In genomic region chr15:89947338-89947829, GRCh38 we compare ENCODE assay signal across 25 cellular contexts. TPM values are rescaled to one million over a fixed set of nuclear protein-coding genes. Genes with fewer than 3 reads are reported as not detected.
"Had no signal": no experiment of that assay in that cellular context is flagged by ENCODE, and none has a peak within 500 bp of the region (broad histone marks: within the 10 kb centered on the region; RNA-seq: fewer than 3 reads in every experiment).

No MANE protein-coding gene starts in this region.

- H3K9me3 ChIP-seq: sigmoid colon, testis, upper lobe of left lung had no signal

- H3K4me3 Mint-ChIP-seq: activated CD4-positive, alpha-beta T cell treated with anti-CD3 and anti-CD28 coated beads, Interleukin-2, amount 10 ng/mL, durations not matched to agents 7 days and 5 days; activated CD8-positive, alpha-beta T cell treated with anti-CD3 and anti-CD28 coated beads, Interleukin-2, amount 10 ng/mL, durations not matched to agents 7 days and 5 days; activated naive CD8-positive, alpha-beta T cell treated with anti-CD3 and anti-CD28 coated beads, Interleukin-2, amount 50 U/mL, for 24 hours; activated T-helper 1 cell treated with anti-CD3 and anti-CD28 coated beads, Interleukin-12 subunit alpha, Interleukin-12 subunit beta, Interleukin-2, Interleukin-4 antibody, amounts not matched to agents 30 ng/mL and 10 ng/mL and 1 ng/mL, durations not matched to agents 14 hours and 24 hours and 36 hours; naive thymus-derived CD8-positive, alpha-beta T cell; neural progenitor cell; stimulated activated naive B cell treated with anti-CD40 and anti-IgM and Interleukin-4, amounts not matched to agents 10 μg/mL and 1 μg/mL and 100 μg/mL, for 72 hours had no signal

- ATAC-seq: activated CD8-positive, alpha-beta T cell treated with anti-CD3 and anti-CD28 coated beads, Interleukin-2, amount 10 ng/mL, durations not matched to agents 7 days and 5 days; activated naive CD8-positive, alpha-beta T cell treated with anti-CD3 and anti-CD28 coated beads, Interleukin-2, amount 50 U/mL, for 24 hours; heart right ventricle; left lobe of liver; naive thymus-derived CD8-positive, alpha-beta T cell; stimulated activated naive B cell treated with anti-CD40 and anti-IgM and Interleukin-4, amounts not matched to agents 10 μg/mL and 1 μg/mL and 100 μg/mL, for 72 hours had no signal

- H3K27ac Mint-ChIP-seq: activated CD4-positive, alpha-beta T cell treated with anti-CD3 and anti-CD28 coated beads, Interleukin-2, amount 10 ng/mL, durations not matched to agents 7 days and 5 days; activated CD8-positive, alpha-beta T cell treated with anti-CD3 and anti-CD28 coated beads, Interleukin-2, amount 10 ng/mL, durations not matched to agents 7 days and 5 days; activated naive CD8-positive, alpha-beta T cell treated with anti-CD3 and anti-CD28 coated beads, Interleukin-2, amount 50 U/mL, for 24 hours; activated T-helper 1 cell treated with anti-CD3 and anti-CD28 coated beads, Interleukin-12 subunit alpha, Interleukin-12 subunit beta, Interleukin-2, Interleukin-4 antibody, amounts not matched to agents 30 ng/mL and 10 ng/mL and 1 ng/mL, durations not matched to agents 14 hours and 24 hours and 36 hours; neural progenitor cell; progenitor cell of endocrine pancreas; stimulated activated naive B cell treated with anti-CD40 and anti-IgM and Interleukin-4, amounts not matched to agents 10 μg/mL and 1 μg/mL and 100 μg/mL, for 72 hours had no signal

- H3K4me2 ChIP-seq: neural progenitor cell had no signal

- H3K36me3 Mint-ChIP-seq: naive thymus-derived CD8-positive, alpha-beta T cell; neural progenitor cell; stimulated activated naive B cell treated with anti-CD40 and anti-IgM and Interleukin-4, amounts not matched to agents 10 μg/mL and 1 μg/mL and 100 μg/mL, for 72 hours had no signal

- H3K9ac ChIP-seq: neural progenitor cell had no signal

- DNase-seq: activated CD4-positive, alpha-beta T cell treated with anti-CD3 and anti-CD28 coated beads, Interleukin-2, amount 10 ng/mL, durations not matched to agents 7 days and 5 days; activated CD4-positive, CD25-positive, alpha-beta regulatory T cell treated with anti-CD3 and anti-CD28 coated beads, Interleukin-2, amount 50 U/mL, for 72 hours; activated CD8-positive, alpha-beta T cell treated with anti-CD3 and anti-CD28 coated beads, Interleukin-2, amount 10 ng/mL, durations not matched to agents 7 days and 5 days; activated gamma-delta T cell; activated naive CD4-positive, alpha-beta T cell treated with anti-CD3 and anti-CD28 coated beads, Interleukin-2, amount 50 U/mL, for 16 hours; activated naive CD8-positive, alpha-beta T cell treated with anti-CD3 and anti-CD28 coated beads, Interleukin-2, amount 50 U/mL, for 24 hours; cerebellar nuclear complex; foreskin fibroblast; heart right ventricle; kidney; naive thymus-derived CD8-positive, alpha-beta T cell; retina; sigmoid colon; stimulated activated CD4-positive, alpha-beta T cell treated with anti-CD3 and anti-CD28 coated beads, Interleukin-2, amount 100 ng/mL, for 48 hours; stimulated activated CD8-positive, alpha-beta memory T cell treated with anti-CD3 and anti-CD28 coated beads, Interleukin-4, amount 100 ng/mL, for 48 hours; stimulated activated naive B cell treated with anti-CD40 and anti-IgM and Interleukin-4, amounts not matched to agents 10 μg/mL and 1 μg/mL and 100 μg/mL, for 72 hours; testis; upper lobe of left lung; WERI-Rb-1 had no signal

- H3K27ac ChIP-seq: heart right ventricle, neural progenitor cell, sigmoid colon, testis, upper lobe of left lung, WERI-Rb-1 had no signal

- H3K36me3 ChIP-seq: heart right ventricle, neural progenitor cell, sigmoid colon, upper lobe of left lung, WERI-Rb-1 had no signal

- H3K4me3 ChIP-seq: heart right ventricle, lung, neural progenitor cell, sigmoid colon, testis, upper lobe of left lung had no signal

- H3K4me1 Mint-ChIP-seq: activated naive CD8-positive, alpha-beta T cell treated with anti-CD3 and anti-CD28 coated beads, Interleukin-2, amount 50 U/mL, for 24 hours; naive thymus-derived CD8-positive, alpha-beta T cell; neural progenitor cell had no signal

- H3K27me3 Mint-ChIP-seq: activated CD4-positive, alpha-beta T cell treated with anti-CD3 and anti-CD28 coated beads, Interleukin-2, amount 10 ng/mL, durations not matched to agents 7 days and 5 days; progenitor cell of endocrine pancreas; stimulated activated naive B cell treated with anti-CD40 and anti-IgM and Interleukin-4, amounts not matched to agents 10 μg/mL and 1 μg/mL and 100 μg/mL, for 72 hours had no signal

- H3K9me3 Mint-ChIP-seq: activated CD4-positive, alpha-beta T cell treated with anti-CD3 and anti-CD28 coated beads, Interleukin-2, amount 10 ng/mL, durations not matched to agents 7 days and 5 days; activated naive CD8-positive, alpha-beta T cell treated with anti-CD3 and anti-CD28 coated beads, Interleukin-2, amount 50 U/mL, for 24 hours; activated T-helper 1 cell treated with anti-CD3 and anti-CD28 coated beads, Interleukin-12 subunit alpha, Interleukin-12 subunit beta, Interleukin-2, Interleukin-4 antibody, amounts not matched to agents 30 ng/mL and 10 ng/mL and 1 ng/mL, durations not matched to agents 14 hours and 24 hours and 36 hours; naive thymus-derived CD8-positive, alpha-beta T cell; neural progenitor cell; stimulated activated naive B cell treated with anti-CD40 and anti-IgM and Interleukin-4, amounts not matched to agents 10 μg/mL and 1 μg/mL and 100 μg/mL, for 72 hours had no signal

- H3K4me1 ChIP-seq: heart right ventricle, neural progenitor cell, sigmoid colon, testis, upper lobe of left lung had no signal

- H3K27me3 ChIP-seq: heart right ventricle, neural progenitor cell, sigmoid colon, testis, upper lobe of left lung had no signal

- H2AFZ ChIP-seq: neural progenitor cell had no signal

RNA-seq across cellular contexts. Expression of gene ARPIN, which starts 34.6 kb away (rescaled TPM):
- total RNA-seq: activated CD4-positive, alpha-beta T cell treated with anti-CD3 and anti-CD28 coated beads, Interleukin-2, amount 10 ng/mL, durations not matched to agents 7 days and 5 days; activated CD8-positive, alpha-beta T cell treated with anti-CD3 and anti-CD28 coated beads, Interleukin-2, amount 10 ng/mL, durations not matched to agents 7 days and 5 days; activated T-helper 1 cell treated with anti-CD3 and anti-CD28 coated beads, Interleukin-12 subunit alpha, Interleukin-12 subunit beta, Interleukin-2, Interleukin-4 antibody, amounts not matched to agents 30 ng/mL and 10 ng/mL and 1 ng/mL, durations not matched to agents 14 hours and 24 hours and 36 hours; T-helper 2 cell treated with Interferon-gamma antibody and Interleukin-4, amounts not matched to agents 100 ng/mL and 5 ng/mL, for 36 hours had no signal
- polyA plus RNA-seq: naive thymus-derived CD8-positive, alpha-beta T cell had no signal
